In the genomic region with DNA sequence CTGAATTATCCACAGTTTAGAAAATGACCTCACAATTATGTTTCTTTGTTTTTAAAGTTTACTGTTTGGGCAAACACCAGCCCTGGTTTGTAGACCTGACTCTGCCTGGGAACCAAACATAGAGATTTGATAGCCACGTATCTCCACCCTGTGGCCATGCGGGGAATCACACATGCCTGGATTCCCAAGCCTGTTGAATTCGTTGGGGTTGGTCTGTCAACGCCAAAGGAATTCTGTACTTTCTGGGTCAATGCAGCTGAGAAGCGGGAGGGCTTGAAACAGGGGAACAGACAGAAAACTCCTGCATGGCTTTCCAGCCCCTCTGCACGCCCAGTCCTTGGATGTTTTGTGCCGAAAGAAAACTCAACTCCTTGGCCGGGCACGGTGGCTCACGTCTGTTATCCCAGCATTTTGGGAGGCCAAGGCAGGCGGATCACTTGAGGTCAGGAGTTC, we compare ENCODE assay signal across 8 cellular contexts. TPM values are rescaled to one million over a fixed set of nuclear protein-coding genes. Genes with fewer than 3 reads are reported as not detected.
A peak's percentile ranks its signal among the peaks of the same experiment; 100 is the strongest.
DNase-seq lines count a peak whose midpoint lies in the region; ATAC-seq lines count a peak whose summit lies in the region.

No MANE protein-coding gene starts in this region.

- DNase-seq in AG08396 (ENCODE audit: low spot score) (peak; percentile 70), GM19238 (ENCODE audit: insufficient read length, low spot score) (peak; percentile 40), NCI-H2196 (lab: John Stamatoyannopoulos, UW; ENCODE audit: unreplicated experiment) (peak; percentile 76), cerebellum (ENCODE audit: low spot score) (peak; percentile 77), kidney glomerular epithelial cell (lab: John Stamatoyannopoulos, UW) (peak; percentile 60)
- peak; percentile 55 for DNase-seq in activated CD4-positive, CD25-positive, alpha-beta regulatory T cell treated with anti-CD3 and anti-CD28 coated beads, Interleukin-2, amount 50 U/mL, for 72 hours
- peak; percentile 72 to 74 for DNase-seq in stimulated activated CD4-positive, alpha-beta T cell treated with anti-CD3 and anti-CD28 coated beads, Interleukin-2, amount 100 ng/mL, for 24 hours

- no peak for ATAC-seq in HG03095 (IDR thresholded peaks at IDR 0.05; ENCODE audit: unreplicated experiment)

RNA-seq across cellular contexts. Expression of gene CD300A, which starts 27.0 kb away (rescaled TPM):
- 2.6 TPM for total RNA-seq in cerebellum

RNA-seq across cellular contexts. Expression of gene CD300LB, which starts 37.9 kb away (rescaled TPM):
- not detected for total RNA-seq in cerebellum

RNA-seq across cellular contexts. Expression of gene CD300C, which starts 52.5 kb away (rescaled TPM):
- total RNA-seq in cerebellum, result not detected
